In the genomic region with DNA sequence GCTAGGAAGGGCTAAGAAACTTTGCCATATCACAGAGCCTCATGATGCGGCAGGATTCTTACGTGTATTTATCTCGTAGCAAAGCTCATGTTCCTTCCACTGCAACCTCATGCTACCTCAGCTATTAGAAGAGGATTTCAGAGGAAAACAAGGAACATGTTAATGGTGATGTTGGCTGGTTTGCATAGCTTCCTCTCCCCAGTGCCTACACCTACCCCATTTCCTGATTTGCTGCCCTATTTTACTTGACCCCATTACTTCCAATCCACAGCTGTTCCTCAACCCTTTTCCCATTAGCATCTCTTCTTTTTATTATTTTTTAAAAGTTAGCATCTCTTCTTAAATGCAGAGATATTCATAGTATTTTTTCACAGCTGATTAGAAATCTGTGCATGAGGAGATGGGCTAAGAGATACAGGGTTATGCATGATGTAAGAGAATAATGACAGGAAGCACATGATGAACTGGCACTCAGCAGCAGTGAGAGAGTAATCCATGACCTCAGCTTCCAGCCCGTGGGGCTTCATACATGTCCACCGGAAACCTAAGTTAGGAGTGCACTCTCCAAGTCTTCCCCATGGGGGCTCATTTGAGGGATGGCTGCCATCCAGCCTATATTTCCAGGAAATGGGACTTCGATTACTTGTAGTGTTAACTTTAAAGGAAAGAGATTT, we compare ENCODE assay signal across 11 cellular contexts.
DNase-seq lines count a peak whose midpoint lies in the region; ATAC-seq, FAIRE-seq and TF ChIP-seq lines count a peak whose summit lies in the region.
"Had no signal": no experiment of that assay in that cellular context is flagged by ENCODE, and none has a peak within 500 bp of the region (broad histone marks: within the 10 kb centered on the region; RNA-seq: fewer than 3 reads in every experiment).

No MANE protein-coding gene starts in this region.

- H3K9me3 Mint-ChIP-seq in activated CD8-positive, alpha-beta memory T cell treated with anti-CD3 and anti-CD28 coated beads, Interleukin-2, amount 10 ng/mL, durations not matched to agents 7 days and 5 days (ENCODE audit: low read depth): peaks cover 6% of the 10 kb centered on the region

- H3K9me3 ChIP-seq in endothelial cell of umbilical vein (replicated peaks; ENCODE audit: control insufficient read depth, insufficient read depth, low read length) (no peaks in the 10 kb centered on the region), gastrocnemius medialis (no peaks in the 10 kb centered on the region)

- H3K36me3 Mint-ChIP-seq in activated CD8-positive, alpha-beta memory T cell treated with anti-CD3 and anti-CD28 coated beads, Interleukin-2, amount 10 ng/mL, durations not matched to agents 7 days and 5 days: peaks cover 7% of the 10 kb centered on the region

- TF ChIP-seq CTCF in endothelial cell of umbilical vein (IDR thresholded peaks at IDR 0.05; ENCODE audit: extremely low read depth in 1 of 2, insufficient read depth in 1 of 2, low read depth in 1 of 2, low read length in 2 of 2): no peak
- TF ChIP-seq CTCF in gastrocnemius medialis (IDR thresholded peaks at IDR 0.05 in 4 of 5, conservative IDR thresholded peaks at IDR 0.05 in 1 of 5): no peak

- H3K4me3 ChIP-seq in endothelial cell of umbilical vein (replicated peaks in 1 of 3; ENCODE audit: insufficient read depth in 1 of 3, low read depth in 1 of 3, low read length in 3 of 3) (no peak overlapping the region), gastrocnemius medialis (no peak overlapping the region)

- DNase-seq in activated CD8-positive, alpha-beta memory T cell treated with anti-CD3 and anti-CD28 coated beads, Interleukin-2, amount 10 ng/mL, durations not matched to agents 7 days and 5 days: no peak
- no peak for DNase-seq in activated CD8-positive, alpha-beta memory T cell treated with anti-CD3 and anti-CD28 coated beads, Interleukin-2, amount 50 U/mL, for 48 hours
- peak; percentile 56 for DNase-seq in NCI-H69 (lab: John Stamatoyannopoulos, UW)
- peak; percentile 44 for DNase-seq in endothelial cell of umbilical vein (ENCODE audit: low read depth, low spot score)
- DNase-seq in gastrocnemius medialis: no peak
- no peak for DNase-seq in stimulated activated CD4-positive, alpha-beta T cell treated with anti-CD3 and anti-CD28 coated beads, Interleukin-15, amount 100 ng/mL, for 24 hours
- no peak for DNase-seq in posterior vena cava (ENCODE audit: low spot score)
- no peak for DNase-seq in frontal cortex (ENCODE audit: low spot score in 2 of 2)
- DNase-seq: activated T-cell treated with anti-CD3 and anti-CD28 coated beads, Interleukin-2, amount 50 U/mL, for 4 hours; H7; NCI-H82 had no signal

- no peak overlapping the region for H3K27ac Mint-ChIP-seq in activated CD8-positive, alpha-beta memory T cell treated with anti-CD3 and anti-CD28 coated beads, Interleukin-2, amount 10 ng/mL, durations not matched to agents 7 days and 5 days

- POLR2A ChIA-PET in endothelial cell of umbilical vein (lab: Charles Lee): no interaction called here

- H3K27me3 ChIP-seq in endothelial cell of umbilical vein (ENCODE audit: control insufficient read depth in 2 of 2, insufficient read depth in 2 of 2, low read length in 2 of 2) (no peaks in the 10 kb centered on the region), gastrocnemius medialis (no peaks in the 10 kb centered on the region)

- ATAC-seq in activated CD8-positive, alpha-beta memory T cell treated with anti-CD3 and anti-CD28 coated beads, Interleukin-2, amount 10 ng/mL, durations not matched to agents 7 days and 5 days: peak; percentile 63
- ATAC-seq in gastrocnemius medialis: peak; percentile 55 to 81
- ATAC-seq: activated T-cell treated with anti-CD3 and anti-CD28 coated beads, Interleukin-2, amount 50 U/mL, for 4 hours had no signal

- intact Hi-C loops in endothelial cell of umbilical vein (cut with micrococcal nuclease) (no loop called here), gastrocnemius medialis (cut with DNase I; ENCODE audit: low total_unique reads) (no loop called here), posterior vena cava (cut with DNase I) (loop anchor here in 1 of 2 donors (10.0 kb wide), 1 partner anchor 133 kb away; the partner anchor contains the start of gene CEP85L)

- H3K79me2 ChIP-seq in endothelial cell of umbilical vein (ENCODE audit: control insufficient read depth, insufficient read depth, low read length): no peaks in the 10 kb centered on the region

- H3K36me3 ChIP-seq in endothelial cell of umbilical vein (ENCODE audit: control insufficient read depth in 2 of 2, extremely low read depth in 1 of 2, insufficient read depth in 2 of 2, low read length in 2 of 2): no peaks in the 10 kb centered on the region
- no peaks in the 10 kb centered on the region for H3K36me3 ChIP-seq in gastrocnemius medialis

- FAIRE-seq in endothelial cell of umbilical vein (lab: Jason Lieb, UNC): peak; percentile 66
- no peak for FAIRE-seq in frontal cortex (lab: Jason Lieb, UNC)

- no peak overlapping the region for H3K4me2 ChIP-seq in endothelial cell of umbilical vein (ENCODE audit: insufficient read depth, low read length)

- no peaks in the 10 kb centered on the region for H3K9me1 ChIP-seq in endothelial cell of umbilical vein (replicated peaks; ENCODE audit: control insufficient read depth, extremely low read depth, insufficient read depth, low read length)

- H2AFZ ChIP-seq in endothelial cell of umbilical vein (ENCODE audit: low read depth, low read length): no peak overlapping the region

- dilution Hi-C loops in endothelial cell of umbilical vein (cut with MboI; ENCODE audit: extremely low pct_ligation_motif_present, low sequenced_read_pairs): no loop called here

- H3K27ac ChIP-seq in endothelial cell of umbilical vein (ENCODE audit: insufficient read depth, low read depth, low read length) (no peak overlapping the region), gastrocnemius medialis (no peak overlapping the region)

- H4K20me1 ChIP-seq in endothelial cell of umbilical vein (replicated peaks; ENCODE audit: control insufficient read depth, extremely low read depth, insufficient read depth, low read length): no peaks in the 10 kb centered on the region

- H3K9ac ChIP-seq in endothelial cell of umbilical vein (replicated peaks; ENCODE audit: extremely low read depth, insufficient read depth, low read length): no peak overlapping the region

- in situ Hi-C loops in gastrocnemius medialis (cut with MboI; ENCODE audit: low sequenced_read_pairs in 4 of 4): loop anchor here in 3 of 4 donors (25.0 kb wide), 2 partner anchors 151 to 501 kb away; no protein-coding TSS in a partner anchor

- no peaks in the 10 kb centered on the region for H3K27me3 Mint-ChIP-seq in activated CD8-positive, alpha-beta memory T cell treated with anti-CD3 and anti-CD28 coated beads, Interleukin-2, amount 10 ng/mL, durations not matched to agents 7 days and 5 days

- no peak for TF ChIP-seq POLR2A in endothelial cell of umbilical vein (IDR thresholded peaks at IDR 0.05; ENCODE audit: low read depth, low read length)
- no peak for TF ChIP-seq POLR2A in gastrocnemius medialis (IDR thresholded peaks at IDR 0.05)

- H3K4me3 Mint-ChIP-seq in activated CD8-positive, alpha-beta memory T cell treated with anti-CD3 and anti-CD28 coated beads, Interleukin-2, amount 10 ng/mL, durations not matched to agents 7 days and 5 days: no peak overlapping the region
- H3K4me3 Mint-ChIP-seq: activated T-cell treated with anti-CD3 and anti-CD28 coated beads, Interleukin-2, amount 50 U/mL, for 4 hours had no signal

- H3K4me1 Mint-ChIP-seq in activated CD8-positive, alpha-beta memory T cell treated with anti-CD3 and anti-CD28 coated beads, Interleukin-2, amount 10 ng/mL, durations not matched to agents 7 days and 5 days: peaks cover 15% of the 10 kb centered on the region

- H3K4me1 ChIP-seq in endothelial cell of umbilical vein (ENCODE audit: control insufficient read depth, extremely low read depth, insufficient read depth, low read length) (peaks cover 7% of the 10 kb centered on the region), gastrocnemius medialis (peaks cover 0 to 4% of the 10 kb centered on the region in 2 donors)

- CTCF ChIA-PET in activated CD8-positive, alpha-beta memory T cell treated with anti-CD3 and anti-CD28 coated beads, Interleukin-2, amount 10 ng/mL, durations not matched to agents 7 days and 5 days (lab: Charles Lee): interaction anchor here (0.5 to 1.9 kb wide), 7 partner anchors 9 to 265 kb away, joined by 3 to 6 read pairs (median 3); no protein-coding TSS in a partner anchor
- CTCF ChIA-PET in endothelial cell of umbilical vein (lab: Charles Lee): interaction anchor here (0.7 to 3.0 kb wide), 5 partner anchors 13 to 503 kb away, joined by 3 to 24 read pairs (median 3); no protein-coding TSS in a partner anchor

- BruUV-seq in endothelial cell of umbilical vein (replicated peaks; lab: Mats Ljungman, UMichigan): no TSS peak

TF ChIP-seq in endothelial cell of umbilical vein, 7 proteins besides CTCF, POLR2A, EP300 and RAD21:
- no peak for TF ChIP-seq POLR2AphosphoS5 (IDR thresholded peaks at IDR 0.05; ENCODE audit: insufficient read depth, low read depth, low read length)
- TF ChIP-seq EZH2 (IDR thresholded peaks at IDR 0.05; ENCODE audit: borderline replicate concordance, low read depth, low read length, severe bottlenecking): no peak
- peak; percentile 62 for TF ChIP-seq JUN (IDR thresholded peaks at IDR 0.05; ENCODE audit: borderline replicate concordance, insufficient read depth, insufficient read length, low read depth)
- TF ChIP-seq MAX (IDR thresholded peaks at IDR 0.05; ENCODE audit: insufficient read depth, insufficient read length): no peak
- no peak for TF ChIP-seq FOS (IDR thresholded peaks at IDR 0.05; ENCODE audit: borderline replicate concordance, insufficient read depth, low read length)
- TF ChIP-seq GATA2 (IDR thresholded peaks at IDR 0.05; ENCODE audit: insufficient read depth, insufficient read length, low read depth, low read length): peak; percentile 67
- TF ChIP-seq MYC (IDR thresholded peaks at IDR 0.05; ENCODE audit: low read depth, low read length): no peak
TF ChIP-seq in endothelial cell of umbilical vein: peak in this region for 2.

Comparison
In these comparisons a context has a peak if more than half of its experiments do, and no peak if none do; other contexts are left out.
1. DNase-seq: peak in NCI-H69 (single experiment) and endothelial cell of umbilical vein (single experiment); none in activated CD8-positive, alpha-beta memory T cell treated with anti-CD3 and anti-CD28 coated beads, Interleukin-2, amount 10 ng/mL, durations not matched to agents 7 days and 5 days (single experiment), activated CD8-positive, alpha-beta memory T cell treated with anti-CD3 and anti-CD28 coated beads, Interleukin-2, amount 50 U/mL, for 48 hours (single experiment), gastrocnemius medialis (0 of 2), stimulated activated CD4-positive, alpha-beta T cell treated with anti-CD3 and anti-CD28 coated beads, Interleukin-15, amount 100 ng/mL, for 24 hours (single experiment), posterior vena cava (single experiment) and frontal cortex (0 of 2).